ENCODE assay signal across 1 cellular context in genomic region chr22:20083157-20083890, GRCh38.
TF ChIP-seq lines count a peak whose summit lies in the region.

No MANE protein-coding gene starts in this region.

TF ChIP-seq in IMR-90, 13 proteins besides CTCF, POLR2A, EP300 and RAD21 (continued from another document):
- no peak for TF ChIP-seq MAFK (IDR thresholded peaks at IDR 0.05; ENCODE audit: low read depth, low read length)
- TF ChIP-seq BHLHE40 (IDR thresholded peaks at IDR 0.05; ENCODE audit: low read depth, low read length), result no peak
- TF ChIP-seq ELK1 (IDR thresholded peaks at IDR 0.05; ENCODE audit: borderline replicate concordance, low read depth, low read length), result no peak
- TF ChIP-seq FOS (IDR thresholded peaks at IDR 0.05; ENCODE audit: low read depth, low read length), result no peak
- no peak for TF ChIP-seq NFE2L2 (IDR thresholded peaks at IDR 0.05; ENCODE audit: low read depth, low read length)
- TF ChIP-seq, protein P1, sequence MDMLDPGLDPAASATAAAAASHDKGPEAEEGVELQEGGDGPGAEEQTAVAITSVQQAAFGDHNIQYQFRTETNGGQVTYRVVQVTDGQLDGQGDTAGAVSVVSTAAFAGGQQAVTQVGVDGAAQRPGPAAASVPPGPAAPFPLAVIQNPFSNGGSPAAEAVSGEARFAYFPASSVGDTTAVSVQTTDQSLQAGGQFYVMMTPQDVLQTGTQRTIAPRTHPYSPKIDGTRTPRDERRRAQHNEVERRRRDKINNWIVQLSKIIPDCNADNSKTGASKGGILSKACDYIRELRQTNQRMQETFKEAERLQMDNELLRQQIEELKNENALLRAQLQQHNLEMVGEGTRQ (IDR thresholded peaks at IDR 0.05; ENCODE audit: low read depth, low read length), result no peak
- TF ChIP-seq MAZ (IDR thresholded peaks at IDR 0.05; ENCODE audit: borderline replicate concordance, low read depth, low read length), result no peak
TF ChIP-seq in IMR-90: peak in this region for 0.
